Comparison of ENCODE assay signal across 24 cellular contexts in the genomic region with DNA sequence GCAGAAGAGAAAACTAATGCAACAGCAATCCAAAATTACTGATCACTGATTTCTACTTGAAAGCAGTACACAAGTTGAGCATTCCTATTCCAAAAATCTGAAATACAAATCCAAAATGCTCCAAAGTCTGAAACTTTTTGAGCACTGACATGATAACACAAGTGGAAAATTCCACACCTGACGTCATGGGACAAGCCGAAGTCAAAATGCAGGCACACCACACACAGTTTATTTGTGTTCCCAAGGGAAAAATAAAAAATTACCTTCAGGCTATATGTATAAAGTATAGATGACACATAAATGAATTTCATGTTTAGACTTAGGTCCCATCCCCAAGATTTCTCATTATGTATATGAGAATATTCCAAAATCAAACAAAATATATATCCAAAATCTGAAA.
"Had no signal": no experiment of that assay in that cellular context is flagged by ENCODE, and none has a peak within 500 bp of the region (broad histone marks: within the 10 kb centered on the region; RNA-seq: fewer than 3 reads in every experiment).

No MANE protein-coding gene starts in this region.

- H3K27ac ChIP-seq: RWPE1, SJCRH30 had no signal

- H3K4me3 ChIP-seq: MG63, SJCRH30 had no signal

- DNase-seq: IMR-90, Karpas-422, KG1, MG63, NCI-H1092, NCI-H1105 treated with DMSO at 0.1 percent for 48 hours, NCI-H1417 treated with DMSO at 0.1 percent for 48 hours, NCI-H146, NCI-H1694 treated with DMSO at 0.1 percent for 48 hours, NCI-H1930, NCI-H2081, NCI-H2107, NCI-H2171, NCI-H226, NCI-H446, NCI-H510A, NCI-H524 treated with DMSO at 0.1 percent for 48 hours, NCI-H69, NCI-H774, SHP77 treated with DMSO at 0.1 percent for 48 hours, SJCRH30 had no signal

- ATAC-seq: HepG2, Panc1 had no signal

- H3K9me3 ChIP-seq: MG63 had no signal

- FAIRE-seq: HepG2 had no signal

- H3K27me3 ChIP-seq: MG63, SJCRH30 had no signal
